8 cellular contexts compared by ENCODE assay signal in genomic region chrX:49184294-49185061, GRCh38. TPM values are rescaled to one million over a fixed set of nuclear protein-coding genes. Genes with fewer than 3 reads are reported as not detected.
DNase-seq lines count a peak whose midpoint lies in the region; ATAC-seq and TF ChIP-seq lines count a peak whose summit lies in the region.

No MANE protein-coding gene starts in this region.

- ATAC-seq in DND-41 (ENCODE audit: insufficient read depth, low read depth) (no peak), HCT116 (peak; percentile 81), HG03457 (IDR thresholded peaks at IDR 0.05; ENCODE audit: unreplicated experiment) (no peak)

- H3K27me3 ChIP-seq in DND-41 (ENCODE audit: insufficient read depth, low read length, poor library complexity) (no peaks in the 10 kb centered on the region), HCT116 (ENCODE audit: insufficient read depth, low read length) (no peaks in the 10 kb centered on the region), adipocyte (replicated peaks; ENCODE audit: control insufficient read depth, insufficient read depth, low read length) (no peaks in the 10 kb centered on the region), cardiac muscle cell (no peaks in the 10 kb centered on the region)

- peak; percentile 57 for TF ChIP-seq POLR2A in HCT116 (IDR thresholded peaks at IDR 0.05; ENCODE audit: borderline replicate concordance, extremely low read depth, insufficient read depth, insufficient read length)

- TF ChIP-seq RAD21 in HCT116 (IDR thresholded peaks at IDR 0.05; ENCODE audit: low read depth), result no peak

- intact Hi-C loops in HCT116 (cut with micrococcal nuclease), result no loop called here
- intact Hi-C loops in posterior vena cava (cut with DNase I), result no loop called here

- H2AFZ ChIP-seq in DND-41 (ENCODE audit: low read depth, low read length) (no peak overlapping the region), HCT116 (ENCODE audit: low read depth, low read length, poor library complexity, severe bottlenecking) (no peak overlapping the region)

- no peaks in the 10 kb centered on the region for H3K9me2 ChIP-seq in HCT116 (ENCODE audit: insufficient read depth)

- H3K4me2 ChIP-seq in DND-41 (ENCODE audit: insufficient read depth, low read length), result peak overlapping the region; percentile 82
- H3K4me2 ChIP-seq in HCT116 (ENCODE audit: low read length), result peak overlapping the region; percentile 89

- H3K9ac ChIP-seq in DND-41 (ENCODE audit: low read depth, low read length) (peak overlapping the region; percentile 79; the same call in 1 of the 2 replicates), HCT116 (ENCODE audit: low read length) (peak overlapping the region; percentile 82), adipocyte (ENCODE audit: low read length) (peak overlapping the region; percentile 87)

- H3K9me3 ChIP-seq in DND-41 (ENCODE audit: insufficient read depth, low read length, severe bottlenecking) (no peaks in the 10 kb centered on the region), HCT116 (ENCODE audit: control insufficient read depth in 1 of 2, insufficient read depth in 1 of 2, low read depth in 1 of 2, low read length in 2 of 2) (no peaks in the 10 kb centered on the region), adipocyte (ENCODE audit: control insufficient read depth, low read length) (no peaks in the 10 kb centered on the region), cardiac muscle cell (ENCODE audit: low read depth) (no peaks in the 10 kb centered on the region)

- H4K20me1 ChIP-seq in DND-41 (ENCODE audit: insufficient read depth, low read length) (no peaks in the 10 kb centered on the region), HCT116 (ENCODE audit: insufficient read depth) (no peaks in the 10 kb centered on the region)

- DNase-seq in DND-41 (no peak), HCT116 (ENCODE audit: low read depth, low spot score) (peak; percentile 86), NCI-H345 treated with DMSO at 0.1 percent for 48 hours (lab: John Stamatoyannopoulos, UW; ENCODE audit: unreplicated experiment) (peak; percentile 90), adipocyte (ENCODE audit: low read depth) (peak; percentile 94), cardiac muscle cell (ENCODE audit: low read depth in 1 of 2, low spot score in 1 of 2) (peak; percentile 92 to 93), posterior vena cava (ENCODE audit: low spot score) (peak; percentile 95)
- DNase-seq in stimulated activated naive CD4-positive, alpha-beta T cell treated with Interleukin-2 at 50 U/mL for 16 hours (lab: John Stamatoyannopoulos, UW), result no peak

- H3K4me3 ChIP-seq in DND-41 (ENCODE audit: low read depth in 1 of 2, low read length in 2 of 2) (peak overlapping the region in 1 of 2 experiments; percentile 90; a peak in 2 of 4 replicates), HCT116 (replicated peaks in 1 of 2; ENCODE audit: low read depth in 1 of 2, low read length in 2 of 2) (peak overlapping the region; percentile 71 to 81), adipocyte (ENCODE audit: low read length) (peak overlapping the region; percentile 83), cardiac muscle cell (peak overlapping the region; percentile 22)

- H3K79me2 ChIP-seq in DND-41 (ENCODE audit: insufficient read depth, low read length), result peaks cover 14% of the 10 kb centered on the region
- H3K79me2 ChIP-seq in HCT116 (ENCODE audit: insufficient read depth, low read length), result peaks cover 24% of the 10 kb centered on the region

- H3K4me1 ChIP-seq in DND-41 (ENCODE audit: insufficient read depth, low read length), result peaks cover 21% of the 10 kb centered on the region
- peaks cover 12 to 33% of the 10 kb centered on the region in 2 experiments for H3K4me1 ChIP-seq in HCT116 (ENCODE audit: control insufficient read depth in 1 of 2, insufficient read depth in 2 of 2, low read length in 2 of 2)
- H3K4me1 ChIP-seq in adipocyte (ENCODE audit: control insufficient read depth, insufficient read depth, low read length), result peaks cover 10% of the 10 kb centered on the region
- no peaks in the 10 kb centered on the region for H3K4me1 ChIP-seq in cardiac muscle cell (ENCODE audit: low read depth)

- no TSS peak for BruUV-seq in HCT116 (replicated peaks; lab: Mats Ljungman, UMichigan)

- TF ChIP-seq CTCF in DND-41 (IDR thresholded peaks at IDR 0.05; ENCODE audit: borderline replicate concordance, extremely low read depth, low read length, poor library complexity, severe bottlenecking) (no peak), HCT116 (IDR thresholded peaks at IDR 0.05 in 2 of 3, conservative IDR thresholded peaks at IDR 0.05 in 1 of 3; ENCODE audit: borderline replicate concordance in 1 of 3, insufficient read depth in 1 of 3, low read depth in 2 of 3, low read length in 2 of 3) (no peak), cardiac muscle cell (IDR thresholded peaks at IDR 0.05; ENCODE audit: low read depth, low read length) (peak; percentile 3)

- CTCF ChIA-PET in HCT116 (lab: Charles Lee), result interaction anchor here (0.9 to 1.4 kb wide), 4 partner anchors 8 to 29 kb away, joined by 3 to 8 read pairs (median 4); no protein-coding TSS in a partner anchor

- RAD21 ChIA-PET in HCT116 (lab: Charles Lee; ENCODE audit: low non-redundant PET in 1 of 2, low total read pairs in 2 of 2, uncharacterized antibody in 2 of 2, unreplicated experiment in 2 of 2), result interaction anchor here (0.5 to 0.7 kb wide), 2 partner anchors 51 to 63 kb away, joined by 3 to 6 read pairs; no protein-coding TSS in a partner anchor

- POLR2A ChIA-PET in HCT116 (lab: Charles Lee), result interaction anchor here (0.6 to 1.3 kb wide), 5 partner anchors 8 to 85 kb away, joined by 3 to 9 read pairs (median 4); partner anchors contain the start of gene PLP2

- H3K36me3 ChIP-seq in DND-41 (ENCODE audit: insufficient read depth, low read length), result peaks cover 22% of the 10 kb centered on the region
- peaks cover 3 to 8% of the 10 kb centered on the region in 2 experiments; a peak in 3 of 4 replicates for H3K36me3 ChIP-seq in HCT116 (ENCODE audit: control insufficient read depth in 1 of 2, insufficient read depth in 2 of 2, low read length in 2 of 2)
- peaks cover 5% of the 10 kb centered on the region for H3K36me3 ChIP-seq in adipocyte (ENCODE audit: control insufficient read depth, insufficient read depth, low read length, severe bottlenecking)
- no peaks in the 10 kb centered on the region for H3K36me3 ChIP-seq in cardiac muscle cell

- H3K27ac ChIP-seq in DND-41 (ENCODE audit: low read length) (no peak overlapping the region), HCT116 (ENCODE audit: low read depth, low read length) (peak overlapping the region; percentile 84), cardiac muscle cell (peak overlapping the region; percentile 72)

TF ChIP-seq in HCT116, 20 proteins besides CTCF, POLR2A, EP300 and RAD21:
- TF ChIP-seq EZH2phosphoT487 (IDR thresholded peaks at IDR 0.05; ENCODE audit: borderline replicate concordance) (no peak), POLR2AphosphoS5 (IDR thresholded peaks at IDR 0.05; ENCODE audit: low read depth, low read length) (peak; percentile 86), EGR1 (IDR thresholded peaks at IDR 0.05; ENCODE audit: low read depth) (no peak)

RNA-seq across cellular contexts. Expression of gene PRICKLE3, which starts 1.7 kb away (rescaled TPM):
- total RNA-seq in HCT116 (2021; ENCODE audit: unreplicated experiment), result 27.8 TPM
- polyA plus RNA-seq in HCT116 (2012), result 23.1 and 24.8 TPM in 2 replicates
- 10.5 and 16.5 TPM in 2 replicates for total RNA-seq in cardiac muscle cell
- 8.1 and 10.9 TPM in 2 replicates for polyA plus RNA-seq in cardiac muscle cell
- 1 to 10 TPM; 7.3 to 8.0 TPM for total RNA-seq in posterior vena cava

RNA-seq across cellular contexts. Expression of gene PLP2, which starts 12.8 kb away (rescaled TPM):
- total RNA-seq in HCT116 (2021; ENCODE audit: unreplicated experiment) (207 TPM), cardiac muscle cell (8.3 and 12.4 TPM in 2 replicates), posterior vena cava (100 to 1,000 TPM; 187 to 238 TPM)
- 358 and 400 TPM in 2 replicates for polyA plus RNA-seq in HCT116 (2012)
- 34.6 and 41.2 TPM in 2 replicates for polyA plus RNA-seq in cardiac muscle cell

RNA-seq across cellular contexts. Expression of gene SYP, which starts 15.5 kb away (rescaled TPM):
- total RNA-seq in HCT116 (2021; ENCODE audit: unreplicated experiment) (1.2 TPM), cardiac muscle cell (0.45 and 1.8 TPM in 2 replicates), posterior vena cava (1 to 10 TPM; 1.1 to 1.5 TPM)
- polyA plus RNA-seq in HCT116 (2012), result 0.99 and 1.1 TPM in 2 replicates
- 1.1 and 1.3 TPM in 2 replicates for polyA plus RNA-seq in cardiac muscle cell

RNA-seq across cellular contexts. Expression of gene MAGIX, which starts 21.9 kb away (rescaled TPM):
- 2.6 TPM for total RNA-seq in HCT116 (2021; ENCODE audit: unreplicated experiment)
- 0.62 and 1.1 TPM in 2 replicates for polyA plus RNA-seq in HCT116 (2012)
- total RNA-seq in cardiac muscle cell, result 2.0 and 6.8 TPM in 2 replicates
- 3.2 and 10.0 TPM in 2 replicates for polyA plus RNA-seq in cardiac muscle cell
- 1 to 10 TPM; 1.3 to 2.8 TPM for total RNA-seq in posterior vena cava

RNA-seq across cellular contexts. Expression of gene CACNA1F, which starts 48.7 kb away (rescaled TPM):
- total RNA-seq in HCT116 (2021; ENCODE audit: unreplicated experiment) (not detected), cardiac muscle cell (0.45 and 1.0 TPM in 2 replicates), posterior vena cava (under 1 TPM; 0.09 to 0.10 TPM)
- not detected in 2 replicates for polyA plus RNA-seq in HCT116 (2012)
- polyA plus RNA-seq in cardiac muscle cell, result 0.02 and 1.5 TPM in 2 replicates

Comparison
In these comparisons a context has a peak if more than half of its experiments do, and no peak if none do; other contexts are left out.
1. DNase-seq: peak in HCT116 (single experiment), NCI-H345 treated with DMSO at 0.1 percent for 48 hours (single experiment), adipocyte (single experiment), cardiac muscle cell (2 of 2) and posterior vena cava (single experiment); none in DND-41 (single experiment) and stimulated activated naive CD4-positive, alpha-beta T cell treated with Interleukin-2 at 50 U/mL for 16 hours (single experiment).
2. RNA of gene PLP2, which starts 12.8 kb away (total RNA-seq): 187 to 238 TPM in posterior vena cava and 207 TPM in HCT116 (single experiment); 8.3 to 12.4 TPM in cardiac muscle cell; every median in the first group is over 10 times any median in the second.
3. Peak in every context shown above with its lines, with median percentiles within 50 percentile points of each other: H3K9ac ChIP-seq.